Comparison of ENCODE assay signal across 9 cellular contexts in genomic region chr5:124920909-124921666, GRCh38.
DNase-seq lines count a peak whose midpoint lies in the region; ATAC-seq and TF ChIP-seq lines count a peak whose summit lies in the region.
"Had no signal": no experiment of that assay in that cellular context is flagged by ENCODE, and none has a peak within 500 bp of the region (broad histone marks: within the 10 kb centered on the region; RNA-seq: fewer than 3 reads in every experiment).

No MANE protein-coding gene starts in this region.

- H3K4me2 ChIP-seq in BLaER1 (peak overlapping the region; percentile 79), OCI-LY3 (ENCODE audit: low read length) (peak overlapping the region; percentile 80)

- TF ChIP-seq POLR2A in prostate gland (IDR thresholded peaks at IDR 0.05): no peak

- ATAC-seq in GM19351 (IDR thresholded peaks at IDR 0.05; ENCODE audit: unreplicated experiment) (peak; percentile 86), HG03060 (IDR thresholded peaks at IDR 0.05; ENCODE audit: low read depth, unreplicated experiment) (peak; percentile 75), upper lobe of right lung (no peak)
- ATAC-seq: lower lobe of right lung had no signal

- 87% methylated on average over 9 of the region's 9 CpGs for WGBS in prostate gland

- TF ChIP-seq CTCF in OCI-LY3 (IDR thresholded peaks at IDR 0.05; ENCODE audit: low read depth, low read length): no peak
- no peak for TF ChIP-seq CTCF in prostate gland (IDR thresholded peaks at IDR 0.05)
- TF ChIP-seq CTCF in upper lobe of right lung (IDR thresholded peaks at IDR 0.05): no peak

- intact Hi-C loops in prostate gland (cut with DNase I) (no loop called here), upper lobe of right lung (cut with DNase I) (no loop called here)

- H3K79me2 ChIP-seq in OCI-LY3 (ENCODE audit: low read length): no peaks in the 10 kb centered on the region

- peaks cover 20% of the 10 kb centered on the region for H3K9me3 ChIP-seq in BLaER1
- no peaks in the 10 kb centered on the region for H3K9me3 ChIP-seq in OCI-LY3 (ENCODE audit: insufficient read depth, low read length)
- H3K9me3 ChIP-seq in prostate gland: no peaks in the 10 kb centered on the region
- H3K9me3 ChIP-seq in upper lobe of right lung: no peaks in the 10 kb centered on the region
- H3K9me3 ChIP-seq: lower lobe of right lung had no signal

- no peaks in the 10 kb centered on the region for H4K20me1 ChIP-seq in BLaER1
- H4K20me1 ChIP-seq in OCI-LY3 (ENCODE audit: insufficient read depth, low read length): no peaks in the 10 kb centered on the region

- H3K4me1 ChIP-seq in BLaER1 (peaks cover 77% of the 10 kb centered on the region), OCI-LY3 (ENCODE audit: low read length) (peaks cover 54% of the 10 kb centered on the region), prostate gland (replicated peaks) (no peaks in the 10 kb centered on the region), upper lobe of right lung (peaks cover 14% of the 10 kb centered on the region)

- no peaks in the 10 kb centered on the region; the same call in 1 of the 2 replicates for H3K36me3 ChIP-seq in BLaER1
- no peaks in the 10 kb centered on the region for H3K36me3 ChIP-seq in OCI-LY3 (replicated peaks; ENCODE audit: low read depth, low read length)
- H3K36me3 ChIP-seq in prostate gland: no peaks in the 10 kb centered on the region
- no peaks in the 10 kb centered on the region for H3K36me3 ChIP-seq in upper lobe of right lung
- H3K36me3 ChIP-seq: lower lobe of right lung had no signal

- no peaks in the 10 kb centered on the region for H3K27me3 ChIP-seq in BLaER1
- H3K27me3 ChIP-seq in OCI-LY3 (ENCODE audit: low read depth, low read length): no peaks in the 10 kb centered on the region
- H3K27me3 ChIP-seq in prostate gland (replicated peaks; ENCODE audit: insufficient read depth): no peaks in the 10 kb centered on the region
- H3K27me3 ChIP-seq in upper lobe of right lung: no peaks in the 10 kb centered on the region

- DNase-seq in AG20443 (ENCODE audit: low spot score) (no peak), prostate gland (ENCODE audit: low spot score) (no peak), upper lobe of right lung (no peak)
- no peak for DNase-seq in activated effector memory CD4-positive, alpha-beta T cell treated with anti-CD3 and anti-CD28 coated beads, Interleukin-2, amount 50 U/mL, for 16 hours
- DNase-seq: lower lobe of right lung had no signal

- H2AFZ ChIP-seq in OCI-LY3 (ENCODE audit: low read depth, low read length): peak overlapping the region; percentile 31; the same call in 1 of the 2 replicates

- peak overlapping the region; percentile 71 for H3K27ac ChIP-seq in BLaER1
- H3K27ac ChIP-seq in OCI-LY3 (ENCODE audit: low read length): peak overlapping the region; percentile 83
- no peak overlapping the region for H3K27ac ChIP-seq in prostate gland
- no peak overlapping the region for H3K27ac ChIP-seq in upper lobe of right lung
- H3K27ac ChIP-seq: lower lobe of right lung had no signal

- peak overlapping the region; percentile 57 for H3K4me3 ChIP-seq in BLaER1
- H3K4me3 ChIP-seq in OCI-LY3 (ENCODE audit: low read length): peak overlapping the region; percentile 65
- no peak overlapping the region for H3K4me3 ChIP-seq in prostate gland
- H3K4me3 ChIP-seq in upper lobe of right lung: no peak overlapping the region
- H3K4me3 ChIP-seq: lower lobe of right lung had no signal

- H3K9ac ChIP-seq in BLaER1: peak overlapping the region; percentile 70
- H3K9ac ChIP-seq in OCI-LY3 (ENCODE audit: low read length): peak overlapping the region; percentile 56

Comparison
In these comparisons a context has a peak if more than half of its experiments do, and no peak if none do; other contexts are left out.
1. H3K27ac ChIP-seq: peak in BLaER1 (single experiment) and OCI-LY3 (single experiment); none in prostate gland (0 of 2) and upper lobe of right lung (single experiment).
2. H3K4me3 ChIP-seq: peak in BLaER1 (single experiment) and OCI-LY3 (single experiment); none in prostate gland (0 of 2) and upper lobe of right lung (single experiment).